ENCODE assay signal across 8 cellular contexts in genomic region chr11:1570896-1571759, GRCh38. TPM values are rescaled to one million over a fixed set of nuclear protein-coding genes. Genes with fewer than 3 reads are reported as not detected.
A peak's percentile ranks its signal among the peaks of the same experiment; 100 is the strongest.
DNase-seq lines count a peak whose midpoint lies in the region; ATAC-seq and TF ChIP-seq lines count a peak whose summit lies in the region.

No MANE protein-coding gene starts in this region.

- H3K27ac ChIP-seq in CD4-positive, CD25-positive, alpha-beta regulatory T cell (ENCODE audit: insufficient read depth, low read length, poor library complexity, severe bottlenecking): peak overlapping the region; percentile 55
- no peak overlapping the region for H3K27ac ChIP-seq in RWPE1

- H3K9me3 Mint-ChIP-seq in CD4-positive, CD25-positive, alpha-beta regulatory T cell: no peaks in the 10 kb centered on the region
- H3K9me3 Mint-ChIP-seq in endothelial cell (ENCODE audit: unreplicated experiment): no peaks in the 10 kb centered on the region

- peaks cover 3% of the 10 kb centered on the region for H3K27me3 ChIP-seq in CD4-positive, CD25-positive, alpha-beta regulatory T cell (ENCODE audit: control insufficient read depth, insufficient read depth, low read length)
- H3K27me3 ChIP-seq in NT2/D1 (ENCODE audit: insufficient read depth, insufficient read length) (peaks cover 44% of the 10 kb centered on the region), neuron (ENCODE audit: insufficient read depth, low read length) (peaks cover 60% of the 10 kb centered on the region)

- H3K27me3 Mint-ChIP-seq in CD4-positive, CD25-positive, alpha-beta regulatory T cell: peaks cover 32% of the 10 kb centered on the region
- peaks cover 16% of the 10 kb centered on the region for H3K27me3 Mint-ChIP-seq in endothelial cell (ENCODE audit: unreplicated experiment)

- no peaks in the 10 kb centered on the region for H3K36me3 Mint-ChIP-seq in CD4-positive, CD25-positive, alpha-beta regulatory T cell
- no peaks in the 10 kb centered on the region for H3K36me3 Mint-ChIP-seq in endothelial cell (ENCODE audit: low read depth, unreplicated experiment)

- CTCF ChIA-PET in RWPE1 (lab: Yijun Ruan, JAX): interaction anchor here (0.8 kb wide), 1 partner anchor 25 kb away, joined by 3 read pairs; no protein-coding TSS in a partner anchor

- H2AFZ ChIP-seq in neuron (ENCODE audit: low read depth, low read length): no peak overlapping the region

- no peak for TF ChIP-seq CTCF in endothelial cell (IDR thresholded peaks at IDR 0.05; ENCODE audit: unreplicated experiment)
- no peak for TF ChIP-seq CTCF in RWPE1 (conservative IDR thresholded peaks at IDR 0.05; ENCODE audit: low read depth)

- no peaks in the 10 kb centered on the region for H3K9me3 ChIP-seq in CD4-positive, CD25-positive, alpha-beta regulatory T cell (ENCODE audit: control insufficient read depth in 2 of 2, low read length in 2 of 2)
- no peaks in the 10 kb centered on the region for H3K9me3 ChIP-seq in NT2/D1 (ENCODE audit: insufficient read depth, low read length)
- no peaks in the 10 kb centered on the region for H3K9me3 ChIP-seq in neuron (ENCODE audit: low read length)

- peak overlapping the region; percentile 75 to 90 (median 80) for H3K4me3 Mint-ChIP-seq in CD4-positive, CD25-positive, alpha-beta regulatory T cell
- peak overlapping the region; percentile 42 for H3K4me3 Mint-ChIP-seq in endothelial cell (ENCODE audit: unreplicated experiment)

- H3K4me3 ChIP-seq in CD4-positive, CD25-positive, alpha-beta regulatory T cell (ENCODE audit: low read depth, low read length): no peak overlapping the region
- H3K4me3 ChIP-seq in NT2/D1 (ENCODE audit: insufficient read length, low read depth) (peak overlapping the region; percentile 65), neuron (ENCODE audit: low read length) (peak overlapping the region; percentile 46)

- peaks cover 0 to 37% (median 4%) of the 10 kb centered on the region in 4 donors for H3K4me1 Mint-ChIP-seq in CD4-positive, CD25-positive, alpha-beta regulatory T cell
- H3K4me1 Mint-ChIP-seq in endothelial cell (ENCODE audit: unreplicated experiment): peaks cover 3% of the 10 kb centered on the region

- no peak for ATAC-seq in CD4-positive, CD25-positive, alpha-beta regulatory T cell (ENCODE audit: low read depth in 2 of 2)
- ATAC-seq in GM18873 (IDR thresholded peaks at IDR 0.05; ENCODE audit: low FRiP score, unreplicated experiment): no peak
- ATAC-seq in GM18858 (IDR thresholded peaks at IDR 0.05; ENCODE audit: unreplicated experiment): no peak

- H3K27ac Mint-ChIP-seq in CD4-positive, CD25-positive, alpha-beta regulatory T cell: peak overlapping the region in 2 of 3 donors; percentile 81 to 84
- H3K27ac Mint-ChIP-seq in endothelial cell (ENCODE audit: unreplicated experiment): no peak overlapping the region

- POLR2A ChIA-PET in RWPE1 (lab: Yijun Ruan, JAX; ENCODE audit: low non-redundant PET): no interaction called here

- no peaks in the 10 kb centered on the region for H3K36me3 ChIP-seq in CD4-positive, CD25-positive, alpha-beta regulatory T cell (ENCODE audit: control insufficient read depth, insufficient read depth, low read length)
- H3K36me3 ChIP-seq in NT2/D1 (ENCODE audit: insufficient read depth, insufficient read length, low read length): peaks cover 11% of the 10 kb centered on the region
- no peaks in the 10 kb centered on the region for H3K36me3 ChIP-seq in neuron (ENCODE audit: insufficient read depth, low read length)

- DNase-seq in CD4-positive, CD25-positive, alpha-beta regulatory T cell: peak in 1 of 3 donors; percentile 42
- no peak for DNase-seq in NT2/D1 (ENCODE audit: low read depth, low spot score)
- peak; percentile 13 for DNase-seq in endothelial cell (ENCODE audit: low spot score)
- DNase-seq in effector CD4-positive, alpha-beta T cell: no peak
- DNase-seq in RWPE1 (ENCODE audit: low spot score): no peak

- H3K9ac ChIP-seq in NT2/D1 (ENCODE audit: insufficient read length, low read depth): peak overlapping the region; percentile 90

- H3K4me1 ChIP-seq in CD4-positive, CD25-positive, alpha-beta regulatory T cell (ENCODE audit: control insufficient read depth, insufficient read depth, low read length, poor library complexity, severe bottlenecking): peaks cover 40% of the 10 kb centered on the region
- H3K4me1 ChIP-seq in NT2/D1 (ENCODE audit: insufficient read depth, insufficient read length) (peaks cover 43% of the 10 kb centered on the region), neuron (ENCODE audit: insufficient read depth, low read length) (peaks cover 32% of the 10 kb centered on the region)

RNA-seq across cellular contexts. Expression of gene DUSP8, which starts 0.9 kb away (rescaled TPM):
- 71.7 TPM for total RNA-seq in CD4-positive, CD25-positive, alpha-beta regulatory T cell
- under 1 TPM; 0.05 to 0.19 (median 0.07) TPM for polyA plus RNA-seq in CD4-positive, CD25-positive, alpha-beta regulatory T cell
- total RNA-seq in endothelial cell (ENCODE audit: unreplicated experiment): 2.2 TPM

RNA-seq across cellular contexts. Expression of gene KRTAP5-1, which starts 14.0 kb away (rescaled TPM):
- not detected for total RNA-seq in CD4-positive, CD25-positive, alpha-beta regulatory T cell
- polyA plus RNA-seq in CD4-positive, CD25-positive, alpha-beta regulatory T cell: not detected
- total RNA-seq in endothelial cell (ENCODE audit: unreplicated experiment): not detected

RNA-seq across cellular contexts. Expression of gene KRTAP5-2, which starts 27.0 kb away (rescaled TPM):
- total RNA-seq in CD4-positive, CD25-positive, alpha-beta regulatory T cell: 0.35 TPM
- polyA plus RNA-seq in CD4-positive, CD25-positive, alpha-beta regulatory T cell: not detected
- total RNA-seq in endothelial cell (ENCODE audit: unreplicated experiment): not detected

RNA-seq across cellular contexts. Expression of gene KRTAP5-3, which starts 37.1 kb away (rescaled TPM):
- total RNA-seq in CD4-positive, CD25-positive, alpha-beta regulatory T cell: not detected
- polyA plus RNA-seq in CD4-positive, CD25-positive, alpha-beta regulatory T cell: not detected
- not detected for total RNA-seq in endothelial cell (ENCODE audit: unreplicated experiment)

RNA-seq across cellular contexts. Expression of gene KRTAP5-4, which starts 50.8 kb away (rescaled TPM):
- not detected for total RNA-seq in CD4-positive, CD25-positive, alpha-beta regulatory T cell
- polyA plus RNA-seq in CD4-positive, CD25-positive, alpha-beta regulatory T cell: not detected
- total RNA-seq in endothelial cell (ENCODE audit: unreplicated experiment): not detected

Comparison
In these comparisons a context has a peak if more than half of its experiments do, and no peak if none do; other contexts are left out.
1. RNA of gene DUSP8, which starts 0.9 kb away (total RNA-seq): 71.7 TPM in CD4-positive, CD25-positive, alpha-beta regulatory T cell (single experiment); 2.2 TPM in endothelial cell (single experiment); every median in the first group is over 10 times any median in the second.